ENCODE assay signal across 2 cellular contexts in the genomic region with DNA sequence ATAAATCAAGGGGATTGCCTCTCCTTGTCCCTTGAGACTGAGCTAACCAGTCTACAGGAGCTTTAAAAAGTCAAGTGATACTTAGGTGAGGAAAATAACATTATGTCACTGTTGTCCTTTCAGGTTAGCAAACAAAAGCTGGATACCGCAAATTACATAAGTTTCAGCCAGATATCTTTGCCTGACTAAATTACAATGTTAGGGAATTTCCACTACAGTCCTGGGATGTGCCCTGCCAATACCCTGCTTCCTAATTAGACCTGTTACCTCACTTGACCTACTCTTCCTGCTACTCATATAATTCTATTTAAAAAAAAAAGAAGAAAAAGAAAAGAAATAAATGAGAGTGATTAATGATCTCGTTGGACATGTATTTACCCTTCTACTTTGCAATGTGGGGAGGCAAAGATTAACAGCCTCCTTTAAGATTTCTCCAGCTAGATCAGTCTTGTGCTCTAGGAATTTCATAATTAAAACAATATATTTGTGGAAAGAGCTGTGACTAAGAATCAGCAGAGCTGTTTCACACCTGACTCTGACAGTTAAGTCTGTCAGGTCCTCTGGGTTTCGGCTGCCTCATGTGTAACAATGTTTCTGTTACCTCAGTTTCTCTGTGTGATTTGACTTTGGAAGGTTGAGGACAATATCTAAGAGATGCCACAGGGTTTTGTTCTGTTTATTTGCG.
TF ChIP-seq lines count a peak whose summit lies in the region.

No MANE protein-coding gene starts in this region.

TF ChIP-seq in SK-N-SH, 30 proteins besides CTCF, POLR2A, EP300 and RAD21 (continued from another document):
- no peak for TF ChIP-seq JUND (IDR thresholded peaks at IDR 0.05)
- TF ChIP-seq, protein P1, sequence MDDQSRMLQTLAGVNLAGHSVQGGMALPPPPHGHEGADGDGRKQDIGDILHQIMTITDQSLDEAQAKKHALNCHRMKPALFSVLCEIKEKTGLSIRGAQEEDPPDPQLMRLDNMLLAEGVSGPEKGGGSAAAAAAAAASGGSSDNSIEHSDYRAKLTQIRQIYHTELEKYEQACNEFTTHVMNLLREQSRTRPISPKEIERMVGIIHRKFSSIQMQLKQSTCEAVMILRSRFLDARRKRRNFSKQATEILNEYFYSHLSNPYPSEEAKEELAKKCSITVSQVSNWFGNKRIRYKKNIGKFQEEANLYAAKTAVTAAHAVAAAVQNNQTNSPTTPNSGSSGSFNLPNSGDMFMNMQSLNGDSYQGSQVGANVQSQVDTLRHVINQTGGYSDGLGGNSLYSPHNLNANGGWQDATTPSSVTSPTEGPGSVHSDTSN (IDR thresholded peaks at IDR 0.05) = no peak
- no peak for TF ChIP-seq MEF2A (IDR thresholded peaks at IDR 0.05; ENCODE audit: borderline replicate concordance, low read depth)
- TF ChIP-seq, protein P2, sequence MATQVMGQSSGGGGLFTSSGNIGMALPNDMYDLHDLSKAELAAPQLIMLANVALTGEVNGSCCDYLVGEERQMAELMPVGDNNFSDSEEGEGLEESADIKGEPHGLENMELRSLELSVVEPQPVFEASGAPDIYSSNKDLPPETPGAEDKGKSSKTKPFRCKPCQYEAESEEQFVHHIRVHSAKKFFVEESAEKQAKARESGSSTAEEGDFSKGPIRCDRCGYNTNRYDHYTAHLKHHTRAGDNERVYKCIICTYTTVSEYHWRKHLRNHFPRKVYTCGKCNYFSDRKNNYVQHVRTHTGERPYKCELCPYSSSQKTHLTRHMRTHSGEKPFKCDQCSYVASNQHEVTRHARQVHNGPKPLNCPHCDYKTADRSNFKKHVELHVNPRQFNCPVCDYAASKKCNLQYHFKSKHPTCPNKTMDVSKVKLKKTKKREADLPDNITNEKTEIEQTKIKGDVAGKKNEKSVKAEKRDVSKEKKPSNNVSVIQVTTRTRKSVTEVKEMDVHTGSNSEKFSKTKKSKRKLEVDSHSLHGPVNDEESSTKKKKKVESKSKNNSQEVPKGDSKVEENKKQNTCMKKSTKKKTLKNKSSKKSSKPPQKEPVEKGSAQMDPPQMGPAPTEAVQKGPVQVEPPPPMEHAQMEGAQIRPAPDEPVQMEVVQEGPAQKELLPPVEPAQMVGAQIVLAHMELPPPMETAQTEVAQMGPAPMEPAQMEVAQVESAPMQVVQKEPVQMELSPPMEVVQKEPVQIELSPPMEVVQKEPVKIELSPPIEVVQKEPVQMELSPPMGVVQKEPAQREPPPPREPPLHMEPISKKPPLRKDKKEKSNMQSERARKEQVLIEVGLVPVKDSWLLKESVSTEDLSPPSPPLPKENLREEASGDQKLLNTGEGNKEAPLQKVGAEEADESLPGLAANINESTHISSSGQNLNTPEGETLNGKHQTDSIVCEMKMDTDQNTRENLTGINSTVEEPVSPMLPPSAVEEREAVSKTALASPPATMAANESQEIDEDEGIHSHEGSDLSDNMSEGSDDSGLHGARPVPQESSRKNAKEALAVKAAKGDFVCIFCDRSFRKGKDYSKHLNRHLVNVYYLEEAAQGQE (IDR thresholded peaks at IDR 0.05; ENCODE audit: low read depth, low read length) = no peak
- no peak for TF ChIP-seq EZH2phosphoT487 (IDR thresholded peaks at IDR 0.05; ENCODE audit: borderline replicate concordance, low read depth)
- TF ChIP-seq, protein P3, sequence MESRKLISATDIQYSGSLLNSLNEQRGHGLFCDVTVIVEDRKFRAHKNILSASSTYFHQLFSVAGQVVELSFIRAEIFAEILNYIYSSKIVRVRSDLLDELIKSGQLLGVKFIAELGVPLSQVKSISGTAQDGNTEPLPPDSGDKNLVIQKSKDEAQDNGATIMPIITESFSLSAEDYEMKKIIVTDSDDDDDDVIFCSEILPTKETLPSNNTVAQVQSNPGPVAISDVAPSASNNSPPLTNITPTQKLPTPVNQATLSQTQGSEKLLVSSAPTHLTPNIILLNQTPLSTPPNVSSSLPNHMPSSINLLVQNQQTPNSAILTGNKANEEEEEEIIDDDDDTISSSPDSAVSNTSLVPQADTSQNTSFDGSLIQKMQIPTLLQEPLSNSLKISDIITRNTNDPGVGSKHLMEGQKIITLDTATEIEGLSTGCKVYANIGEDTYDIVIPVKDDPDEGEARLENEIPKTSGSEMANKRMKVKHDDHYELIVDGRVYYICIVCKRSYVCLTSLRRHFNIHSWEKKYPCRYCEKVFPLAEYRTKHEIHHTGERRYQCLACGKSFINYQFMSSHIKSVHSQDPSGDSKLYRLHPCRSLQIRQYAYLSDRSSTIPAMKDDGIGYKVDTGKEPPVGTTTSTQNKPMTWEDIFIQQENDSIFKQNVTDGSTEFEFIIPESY (IDR thresholded peaks at IDR 0.05; ENCODE audit: borderline replicate concordance, low read depth) = no peak
- TF ChIP-seq TCF12 (IDR thresholded peaks at IDR 0.05) = no peak
TF ChIP-seq in SK-N-SH: peak in this region for 0.

TF ChIP-seq in SK-N-SH treated with all-trans-retinoic acid at 6 μM for 48 hours, 23 proteins besides CTCF, POLR2A, EP300 and RAD21 (continued from another document):
- TF ChIP-seq, protein P4, sequence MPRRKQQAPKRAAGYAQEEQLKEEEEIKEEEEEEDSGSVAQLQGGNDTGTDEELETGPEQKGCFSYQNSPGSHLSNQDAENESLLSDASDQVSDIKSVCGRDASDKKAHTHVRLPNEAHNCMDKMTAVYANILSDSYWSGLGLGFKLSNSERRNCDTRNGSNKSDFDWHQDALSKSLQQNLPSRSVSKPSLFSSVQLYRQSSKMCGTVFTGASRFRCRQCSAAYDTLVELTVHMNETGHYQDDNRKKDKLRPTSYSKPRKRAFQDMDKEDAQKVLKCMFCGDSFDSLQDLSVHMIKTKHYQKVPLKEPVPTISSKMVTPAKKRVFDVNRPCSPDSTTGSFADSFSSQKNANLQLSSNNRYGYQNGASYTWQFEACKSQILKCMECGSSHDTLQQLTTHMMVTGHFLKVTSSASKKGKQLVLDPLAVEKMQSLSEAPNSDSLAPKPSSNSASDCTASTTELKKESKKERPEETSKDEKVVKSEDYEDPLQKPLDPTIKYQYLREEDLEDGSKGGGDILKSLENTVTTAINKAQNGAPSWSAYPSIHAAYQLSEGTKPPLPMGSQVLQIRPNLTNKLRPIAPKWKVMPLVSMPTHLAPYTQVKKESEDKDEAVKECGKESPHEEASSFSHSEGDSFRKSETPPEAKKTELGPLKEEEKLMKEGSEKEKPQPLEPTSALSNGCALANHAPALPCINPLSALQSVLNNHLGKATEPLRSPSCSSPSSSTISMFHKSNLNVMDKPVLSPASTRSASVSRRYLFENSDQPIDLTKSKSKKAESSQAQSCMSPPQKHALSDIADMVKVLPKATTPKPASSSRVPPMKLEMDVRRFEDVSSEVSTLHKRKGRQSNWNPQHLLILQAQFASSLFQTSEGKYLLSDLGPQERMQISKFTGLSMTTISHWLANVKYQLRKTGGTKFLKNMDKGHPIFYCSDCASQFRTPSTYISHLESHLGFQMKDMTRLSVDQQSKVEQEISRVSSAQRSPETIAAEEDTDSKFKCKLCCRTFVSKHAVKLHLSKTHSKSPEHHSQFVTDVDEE (CRISPR knock-in tag; IDR thresholded peaks at IDR 0.05) = no peak
- TF ChIP-seq ESRRG (CRISPR knock-in tag; IDR thresholded peaks at IDR 0.05) (no peak), ARNTL (CRISPR knock-in tag; IDR thresholded peaks at IDR 0.05; ENCODE audit: borderline replicate concordance, low read depth) (no peak), BACH2 (CRISPR knock-in tag; IDR thresholded peaks at IDR 0.05; ENCODE audit: borderline replicate concordance) (no peak)
- TF ChIP-seq, protein P5, sequence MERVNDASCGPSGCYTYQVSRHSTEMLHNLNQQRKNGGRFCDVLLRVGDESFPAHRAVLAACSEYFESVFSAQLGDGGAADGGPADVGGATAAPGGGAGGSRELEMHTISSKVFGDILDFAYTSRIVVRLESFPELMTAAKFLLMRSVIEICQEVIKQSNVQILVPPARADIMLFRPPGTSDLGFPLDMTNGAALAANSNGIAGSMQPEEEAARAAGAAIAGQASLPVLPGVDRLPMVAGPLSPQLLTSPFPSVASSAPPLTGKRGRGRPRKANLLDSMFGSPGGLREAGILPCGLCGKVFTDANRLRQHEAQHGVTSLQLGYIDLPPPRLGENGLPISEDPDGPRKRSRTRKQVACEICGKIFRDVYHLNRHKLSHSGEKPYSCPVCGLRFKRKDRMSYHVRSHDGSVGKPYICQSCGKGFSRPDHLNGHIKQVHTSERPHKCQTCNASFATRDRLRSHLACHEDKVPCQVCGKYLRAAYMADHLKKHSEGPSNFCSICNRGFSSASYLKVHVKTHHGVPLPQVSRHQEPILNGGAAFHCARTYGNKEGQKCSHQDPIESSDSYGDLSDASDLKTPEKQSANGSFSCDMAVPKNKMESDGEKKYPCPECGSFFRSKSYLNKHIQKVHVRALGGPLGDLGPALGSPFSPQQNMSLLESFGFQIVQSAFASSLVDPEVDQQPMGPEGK (CRISPR knock-in tag; IDR thresholded peaks at IDR 0.05; ENCODE audit: borderline replicate concordance) = no peak
- TF ChIP-seq, protein P6, sequence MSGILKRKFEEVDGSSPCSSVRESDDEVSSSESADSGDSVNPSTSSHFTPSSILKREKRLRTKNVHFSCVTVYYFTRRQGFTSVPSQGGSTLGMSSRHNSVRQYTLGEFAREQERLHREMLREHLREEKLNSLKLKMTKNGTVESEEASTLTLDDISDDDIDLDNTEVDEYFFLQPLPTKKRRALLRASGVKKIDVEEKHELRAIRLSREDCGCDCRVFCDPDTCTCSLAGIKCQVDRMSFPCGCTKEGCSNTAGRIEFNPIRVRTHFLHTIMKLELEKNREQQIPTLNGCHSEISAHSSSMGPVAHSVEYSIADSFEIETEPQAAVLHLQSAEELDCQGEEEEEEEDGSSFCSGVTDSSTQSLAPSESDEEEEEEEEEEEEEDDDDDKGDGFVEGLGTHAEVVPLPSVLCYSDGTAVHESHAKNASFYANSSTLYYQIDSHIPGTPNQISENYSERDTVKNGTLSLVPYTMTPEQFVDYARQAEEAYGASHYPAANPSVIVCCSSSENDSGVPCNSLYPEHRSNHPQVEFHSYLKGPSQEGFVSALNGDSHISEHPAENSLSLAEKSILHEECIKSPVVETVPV (CRISPR knock-in tag; IDR thresholded peaks at IDR 0.05) = no peak
- TF ChIP-seq, protein P7, sequence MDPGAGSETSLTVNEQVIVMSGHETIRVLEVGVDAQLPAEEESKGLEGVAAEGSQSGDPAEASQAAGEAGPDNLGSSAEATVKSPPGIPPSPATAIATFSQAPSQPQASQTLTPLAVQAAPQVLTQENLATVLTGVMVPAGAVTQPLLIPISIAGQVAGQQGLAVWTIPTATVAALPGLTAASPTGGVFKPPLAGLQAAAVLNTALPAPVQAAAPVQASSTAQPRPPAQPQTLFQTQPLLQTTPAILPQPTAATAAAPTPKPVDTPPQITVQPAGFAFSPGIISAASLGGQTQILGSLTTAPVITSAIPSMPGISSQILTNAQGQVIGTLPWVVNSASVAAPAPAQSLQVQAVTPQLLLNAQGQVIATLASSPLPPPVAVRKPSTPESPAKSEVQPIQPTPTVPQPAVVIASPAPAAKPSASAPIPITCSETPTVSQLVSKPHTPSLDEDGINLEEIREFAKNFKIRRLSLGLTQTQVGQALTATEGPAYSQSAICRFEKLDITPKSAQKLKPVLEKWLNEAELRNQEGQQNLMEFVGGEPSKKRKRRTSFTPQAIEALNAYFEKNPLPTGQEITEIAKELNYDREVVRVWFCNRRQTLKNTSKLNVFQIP (CRISPR knock-in tag; IDR thresholded peaks at IDR 0.05; ENCODE audit: borderline replicate concordance, low read depth) = no peak
